In genomic region chr5:17099946-17100345, GRCh38 we compare ENCODE assay signal across 38 cellular contexts.
"Had no signal": no experiment of that assay in that cellular context is flagged by ENCODE, and none has a peak within 500 bp of the region (broad histone marks: within the 10 kb centered on the region; RNA-seq: fewer than 3 reads in every experiment).

No MANE protein-coding gene starts in this region.

- H3K4me3 ChIP-seq: ascending aorta, cardiac muscle cell, MG63, Peyer's patch had no signal

- H3K4me1 ChIP-seq: ascending aorta, Peyer's patch had no signal

- H3K27me3 ChIP-seq: ascending aorta, cardiac muscle cell, MG63, Peyer's patch had no signal

- H3K36me3 ChIP-seq: ascending aorta, cardiac muscle cell, MG63, Peyer's patch had no signal

- H3K27ac ChIP-seq: ascending aorta, cardiac muscle cell, Peyer's patch, RWPE1, VCaP had no signal

- DNase-seq: activated B cell treated with CpG ODN at 0.5 μM for 24 hours; activated CD4-positive, alpha-beta memory T cell treated with anti-CD3 and anti-CD28 coated beads for 36 hours; activated CD4-positive, alpha-beta T cell treated with anti-CD3 and anti-CD28 coated beads for 4 hours; activated CD4-positive, alpha-beta T cell treated with anti-CD3 and anti-CD28 coated beads, Interleukin-2, amount 50 U/mL, for 1 hour; activated CD4-positive, CD25-positive, alpha-beta regulatory T cell treated with anti-CD3 and anti-CD28 coated beads, Interleukin-2, amount 50 U/mL, for 72 hours; activated CD8-positive, alpha-beta memory T cell treated with anti-CD3 and anti-CD28 coated beads for 24 hours; activated CD8-positive, alpha-beta memory T cell treated with anti-CD3 and anti-CD28 coated beads, Interleukin-2, amount 10 ng/mL, durations not matched to agents 7 days and 5 days; activated effector memory CD4-positive, alpha-beta T cell treated with anti-CD3 and anti-CD28 coated beads, Interleukin-2, amount 50 U/mL, for 16 hours; activated naive CD4-positive, alpha-beta T cell; activated naive CD4-positive, alpha-beta T cell treated with anti-CD3 and anti-CD28 coated beads, Interleukin-2, amount 50 U/mL, for 16 hours; activated naive CD8-positive, alpha-beta T cell treated with anti-CD3 and anti-CD28 coated beads for 36 hours; activated T-cell treated with anti-CD3 and anti-CD28 coated beads, Interleukin-2, amount 50 U/mL, for 1 hour; activated T-cell treated with anti-CD3 and anti-CD28 coated beads, Interleukin-2, amount 50 U/mL, for 72 hours; amygdala; Kasumi-1; KBM-7; MG63; NCI-H1048; NCI-H1105 treated with DMSO at 0.1 percent for 48 hours; NCI-H1436; NCI-H1694; NCI-H2029; NCI-H345; NCI-H524 treated with DMSO at 0.1 percent for 48 hours; NK-92 treated with Interleukin-12 subunit alpha and Interleukin-12 subunit beta, amount 100 ng/mL, for 24 hours; PC-3; Peyer's patch; SIG-M5; SW 1271; T-helper 1 cell; T-helper 2 cell; T-helper 9 cell had no signal

- ATAC-seq: activated CD8-positive, alpha-beta memory T cell treated with anti-CD3 and anti-CD28 coated beads, Interleukin-2, amount 10 ng/mL, durations not matched to agents 7 days and 5 days; activated T-cell treated with anti-CD3 and anti-CD28 coated beads, Interleukin-2, amount 50 U/mL, for 72 hours; activated T-helper 17 cell treated with anti-CD3 and anti-CD28 coated beads, Interleukin-2, amount 50 U/mL, for 72 hours; PC-3; Right ventricle myocardium inferior had no signal

- H3K9me3 ChIP-seq: ascending aorta, MG63, Peyer's patch had no signal
